In the genomic region with DNA sequence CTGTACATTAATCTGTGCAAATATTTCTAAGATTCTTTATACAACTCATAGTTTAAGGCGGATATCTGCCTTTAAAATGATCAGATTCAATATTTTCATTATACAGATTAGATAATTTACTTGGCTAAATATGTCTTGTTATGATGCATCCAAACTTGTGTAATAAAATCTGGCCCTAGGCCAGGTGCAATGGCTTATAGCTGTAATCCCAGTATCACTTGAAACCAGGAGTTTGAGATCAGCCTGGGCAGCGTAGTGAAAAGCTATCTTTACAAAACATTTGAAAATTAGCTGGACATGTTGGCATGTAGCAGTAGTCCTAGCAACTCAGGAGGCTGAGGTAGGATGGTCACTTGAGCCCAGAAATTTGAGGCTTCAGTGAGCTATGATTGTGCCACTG, we compare ENCODE assay signal across 20 cellular contexts.
DNase-seq lines count a peak whose midpoint lies in the region; ATAC-seq and TF ChIP-seq lines count a peak whose summit lies in the region.
"Had no signal": no experiment of that assay in that cellular context is flagged by ENCODE, and none has a peak within 500 bp of the region (broad histone marks: within the 10 kb centered on the region; RNA-seq: fewer than 3 reads in every experiment).

No MANE protein-coding gene starts in this region.

- no peak overlapping the region for H3K4me3 ChIP-seq in mammary epithelial cell (replicated peaks in 1 of 3; ENCODE audit: insufficient read depth in 1 of 3, low read depth in 2 of 3, low read length in 3 of 3)
- H3K4me3 ChIP-seq in epithelial cell of esophagus (ENCODE audit: low read length), result no peak overlapping the region
- H3K4me3 ChIP-seq in vagina, result no peak overlapping the region
- H3K4me3 ChIP-seq: GM23338, MG63 had no signal

- ATAC-seq in GM18858 (IDR thresholded peaks at IDR 0.05; ENCODE audit: unreplicated experiment), result no peak
- ATAC-seq: GM23338, PC-3, SK-N-SH treated with all-trans-retinoic acid at 6 μM for 48 hours, T-helper 17 cell had no signal

- no peaks in the 10 kb centered on the region for H4K20me1 ChIP-seq in mammary epithelial cell (ENCODE audit: insufficient read depth, low read length)

- H3K27me3 Mint-ChIP-seq in MCF 10A (ENCODE audit: insufficient read depth, unreplicated experiment), result peaks cover 29% of the 10 kb centered on the region
- H3K27me3 Mint-ChIP-seq: T-helper 17 cell had no signal

- H3K36me3 ChIP-seq in mammary epithelial cell (ENCODE audit: insufficient read depth, low read length), result no peaks in the 10 kb centered on the region
- no peaks in the 10 kb centered on the region for H3K36me3 ChIP-seq in vagina
- H3K36me3 ChIP-seq: MG63 had no signal

- in situ Hi-C loops in mammary epithelial cell (cut with MboI; ENCODE audit: low sequenced_read_pairs in 2 of 2), result no loop called here

- H3K27ac ChIP-seq in mammary epithelial cell (ENCODE audit: insufficient read depth, low read depth, low read length) (no peak overlapping the region), vagina (no peak overlapping the region)

- H3K27me3 ChIP-seq in mammary epithelial cell (ENCODE audit: insufficient read depth, low read length) (no peaks in the 10 kb centered on the region), vagina (no peaks in the 10 kb centered on the region)
- H3K27me3 ChIP-seq: MG63 had no signal

- H3K9me3 Mint-ChIP-seq in MCF 10A (ENCODE audit: unreplicated experiment), result no peaks in the 10 kb centered on the region
- H3K9me3 Mint-ChIP-seq: GM23338, H9 had no signal

- TF ChIP-seq POLR2A in vagina (IDR thresholded peaks at IDR 0.05), result no peak

- peak; percentile 62 for DNase-seq in MCF 10A (ENCODE audit: unreplicated experiment)
- DNase-seq in mammary epithelial cell, result no peak
- DNase-seq in NCI-H69 (lab: John Stamatoyannopoulos, UW), result peak; percentile 32
- DNase-seq in epithelial cell of esophagus (ENCODE audit: low read depth), result peak; percentile 57
- DNase-seq in vagina (ENCODE audit: extremely low spot score in 2 of 2), result no peak
- DNase-seq in NCI-H2171 (lab: John Stamatoyannopoulos, UW), result no peak
- DNase-seq: Calu3, H9, Karpas-422, MG63, NCI-H1105 treated with DMSO at 0.1 percent for 48 hours, NCI-H146, NCI-H2029, NCI-H2171 treated with DMSO at 0.1 percent for 48 hours, NCI-H526, PC-3, T-helper 17 cell had no signal

- dilution Hi-C loops in mammary epithelial cell (cut with HindIII; ENCODE audit: low sequenced_read_pairs), result no loop called here

- no peak overlapping the region for H3K4me3 Mint-ChIP-seq in MCF 10A (ENCODE audit: unreplicated experiment)
- H3K4me3 Mint-ChIP-seq: GM23338, H9, T-helper 17 cell had no signal

- H3K9me3 ChIP-seq in mammary epithelial cell (replicated peaks; ENCODE audit: insufficient read depth, low read length), result no peaks in the 10 kb centered on the region
- no peaks in the 10 kb centered on the region for H3K9me3 ChIP-seq in vagina
- H3K9me3 ChIP-seq: MG63 had no signal

- H3K36me3 Mint-ChIP-seq in MCF 10A (ENCODE audit: insufficient read depth, unreplicated experiment), result no peaks in the 10 kb centered on the region

- 53% methylated on average over 2 of the region's 2 CpGs for whole genome bisulfite sequencing in mammary epithelial cell (ENCODE audit: low coverage, missing lambda C conversion rate)

- H3K9ac ChIP-seq in mammary epithelial cell (ENCODE audit: insufficient read depth, low read length), result no peak overlapping the region

- no TSS peak for BruUV-seq in MCF 10A (replicated peaks; lab: Mats Ljungman, UMichigan)
- no TSS peak for BruUV-seq in mammary epithelial cell (replicated peaks; lab: Mats Ljungman, UMichigan)

- no peak overlapping the region for H3K27ac Mint-ChIP-seq in MCF 10A (ENCODE audit: low read depth, unreplicated experiment)
- H3K27ac Mint-ChIP-seq: GM23338, H9, T-helper 17 cell had no signal

- intact Hi-C loops in MCF 10A (cut with micrococcal nuclease), result no loop called here
- intact Hi-C loops in mammary epithelial cell (cut with micrococcal nuclease), result no loop called here
- intact Hi-C loops in vagina (cut with DNase I), result no loop called here

- no peak overlapping the region for H3K4me2 ChIP-seq in mammary epithelial cell (ENCODE audit: insufficient read depth, low read depth, low read length)
- H3K4me2 ChIP-seq: GM23338 had no signal

- no peaks in the 10 kb centered on the region for H3K79me2 ChIP-seq in mammary epithelial cell (ENCODE audit: insufficient read depth, low read length)

- POLR2A ChIA-PET in MCF 10A (lab: Yijun Ruan, JAX), result no interaction called here

- CTCF ChIA-PET in MCF 10A (lab: Yijun Ruan, JAX), result no interaction called here
- CTCF ChIA-PET in mammary epithelial cell (lab: Charles Lee; ENCODE audit: low non-redundant PET), result no interaction called here

- H3K4me1 Mint-ChIP-seq in MCF 10A (ENCODE audit: insufficient read depth, unreplicated experiment), result no peaks in the 10 kb centered on the region
- H3K4me1 Mint-ChIP-seq: GM23338, H9, T-helper 17 cell had no signal

- H2AFZ ChIP-seq in mammary epithelial cell (ENCODE audit: low read depth, low read length), result no peak overlapping the region
- H2AFZ ChIP-seq: GM23338 had no signal

- no peaks in the 10 kb centered on the region for H3K4me1 ChIP-seq in mammary epithelial cell (ENCODE audit: insufficient read depth, low read length)
- no peaks in the 10 kb centered on the region for H3K4me1 ChIP-seq in vagina

- TF ChIP-seq CTCF in MCF 10A (IDR thresholded peaks at IDR 0.05; ENCODE audit: unreplicated experiment) (no peak), mammary epithelial cell (conservative IDR thresholded peaks at IDR 0.05 in 1 of 2, IDR thresholded peaks at IDR 0.05 in 1 of 2; ENCODE audit: extremely low read depth in 1 of 2, insufficient read depth in 1 of 2, low read depth in 1 of 2, low read length in 2 of 2) (no peak), epithelial cell of esophagus (IDR thresholded peaks at IDR 0.05; ENCODE audit: insufficient read depth, low read depth, low read length, missing control alignments) (no peak), vagina (IDR thresholded peaks at IDR 0.05) (no peak)

Comparison
In these comparisons a context has a peak if more than half of its experiments do, and no peak if none do; other contexts are left out.
1. DNase-seq: peak in MCF 10A (single experiment), NCI-H69 (single experiment) and epithelial cell of esophagus (single experiment); none in mammary epithelial cell (single experiment), vagina (0 of 2) and NCI-H2171 (single experiment).